ENCODE assay signal across 8 cellular contexts in genomic region chr10:17607603-17608332, GRCh38. TPM values are rescaled to one million over a fixed set of nuclear protein-coding genes. Genes with fewer than 3 reads are reported as not detected.
DNase-seq lines count a peak whose midpoint lies in the region; ATAC-seq, FAIRE-seq and TF ChIP-seq lines count a peak whose summit lies in the region.

No MANE protein-coding gene starts in this region.

- H3K27ac ChIP-seq in foreskin keratinocyte (no peak overlapping the region), parathyroid adenoma (no peak overlapping the region)

- peak; percentile 90 for FAIRE-seq in TTC549 (lab: Jason Lieb, UNC)

- DNase-seq in stimulated activated CD4-positive, alpha-beta T cell treated with anti-CD3 and anti-CD28 coated beads, Interleukin-4, amount 100 ng/mL, for 24 hours, result peak; percentile 28
- DNase-seq in stimulated activated CD4-positive, alpha-beta T cell treated with anti-CD3 and anti-CD28 coated beads, Interleukin-1b, Interleukin-23, amount 100 ng/mL, for 48 hours, result no peak
- DNase-seq in LoVo (ENCODE audit: low spot score) (peak; percentile 70), foreskin keratinocyte (peak in 1 of 2 donors; percentile 40)

- no peak overlapping the region for H3K4me2 ChIP-seq in parathyroid adenoma (ENCODE audit: low read length)

- TF ChIP-seq CTCF in foreskin keratinocyte (conservative IDR thresholded peaks at IDR 0.05), result peak; percentile 96
- peak; percentile 92 for TF ChIP-seq CTCF in parathyroid adenoma (IDR thresholded peaks at IDR 0.05)

- H2AFZ ChIP-seq in parathyroid adenoma, result no peak overlapping the region

- no peak overlapping the region for H3K9ac ChIP-seq in parathyroid adenoma

- no peak overlapping the region for H3K4me3 ChIP-seq in parathyroid adenoma (ENCODE audit: low read depth, low read length)

- H3K4me1 ChIP-seq in foreskin keratinocyte (no peaks in the 10 kb centered on the region), parathyroid adenoma (no peaks in the 10 kb centered on the region)

- H3K36me3 ChIP-seq in parathyroid adenoma (ENCODE audit: control insufficient read depth, insufficient read depth, low read length), result no peaks in the 10 kb centered on the region

- no peaks in the 10 kb centered on the region for H3K9me3 ChIP-seq in parathyroid adenoma (ENCODE audit: control insufficient read depth, low read length)

- H3K79me2 ChIP-seq in parathyroid adenoma, result no peaks in the 10 kb centered on the region

- no peaks in the 10 kb centered on the region for H3K27me3 ChIP-seq in foreskin keratinocyte
- no peaks in the 10 kb centered on the region for H3K27me3 ChIP-seq in parathyroid adenoma (ENCODE audit: control insufficient read depth, insufficient read depth, low read length)

- ATAC-seq in GM21737 (IDR thresholded peaks at IDR 0.05; ENCODE audit: unreplicated experiment), result peak; percentile 77
- ATAC-seq in foreskin keratinocyte, result peak; percentile 77
- ATAC-seq in GM21423 (IDR thresholded peaks at IDR 0.05; ENCODE audit: unreplicated experiment), result no peak

RNA-seq across cellular contexts. Expression of gene HACD1, which starts 9.4 kb away (rescaled TPM):
- total RNA-seq in foreskin keratinocyte, result 20.2 and 22.1 TPM in 2 replicates
- 27.7 and 33.4 TPM in 2 replicates for polyA plus RNA-seq in foreskin keratinocyte

RNA-seq across cellular contexts. Expression of gene STAM, which starts 36.2 kb away (rescaled TPM):
- 28.4 and 29.4 TPM in 2 replicates for total RNA-seq in foreskin keratinocyte
- polyA plus RNA-seq in foreskin keratinocyte, result 9.8 and 12.0 TPM in 2 replicates
